Comparison of ENCODE assay signal across 34 cellular contexts in the genomic region with DNA sequence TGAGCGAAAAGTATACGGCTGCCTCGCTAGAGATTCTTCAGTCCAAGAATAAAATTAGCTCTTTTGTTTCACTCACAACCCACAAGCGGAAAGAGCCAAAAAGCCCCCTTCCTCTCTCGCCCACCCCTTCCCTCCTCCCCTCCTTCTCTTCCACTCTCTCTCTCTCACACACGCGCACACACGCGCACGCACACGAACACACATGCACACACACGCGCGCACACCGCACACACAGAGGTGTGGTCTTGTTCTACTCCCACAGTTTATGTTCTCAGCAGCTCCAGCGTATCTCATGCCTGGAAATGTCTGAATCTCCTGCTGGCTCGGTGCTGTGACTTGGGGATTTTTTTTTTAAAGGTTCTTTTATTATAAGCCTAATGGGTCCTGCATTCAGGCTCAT.
A peak's percentile ranks its signal among the peaks of the same experiment; 100 is the strongest.
DNase-seq lines count a peak whose midpoint lies in the region; ATAC-seq lines count a peak whose summit lies in the region.
"Had no signal": no experiment of that assay in that cellular context is flagged by ENCODE, and none has a peak within 500 bp of the region (broad histone marks: within the 10 kb centered on the region; RNA-seq: fewer than 3 reads in every experiment).

No MANE protein-coding gene starts in this region.

- H3K27me3 Mint-ChIP-seq in activated CD4-positive, alpha-beta T cell treated with anti-CD3 and anti-CD28 coated beads, Interleukin-2, amount 10 ng/mL, durations not matched to agents 24 days and 14 days = peaks cover 34% of the 10 kb centered on the region
- no peaks in the 10 kb centered on the region for H3K27me3 Mint-ChIP-seq in activated naive CD8-positive, alpha-beta T cell

- ATAC-seq in GM21381 (IDR thresholded peaks at IDR 0.05; ENCODE audit: unreplicated experiment) (no peak), HG03025 (IDR thresholded peaks at IDR 0.05; ENCODE audit: low FRiP score, unreplicated experiment) (no peak)
- ATAC-seq: foreskin keratinocyte, left cardiac atrium, right cardiac atrium, WTC11 had no signal

- H3K4me3 ChIP-seq in BLaER1 treated with 17β-estradiol and CSF1 and Interleukin-3, amounts not matched to agents 10 nM and 100 nM = peak overlapping the region in 7 of 10 experiments; percentile 5 to 46 (median 21); a peak in 9 of 20 replicates
- H3K4me3 ChIP-seq: esophagus muscularis mucosa, spleen, suprapubic skin had no signal

- peaks cover 12 to 64% (median 56%) of the 10 kb centered on the region in 10 experiments for H3K4me1 ChIP-seq in BLaER1 treated with 17β-estradiol and CSF1 and Interleukin-3, amounts not matched to agents 10 nM and 100 nM
- H3K4me1 ChIP-seq: foreskin keratinocyte, parathyroid adenoma, spleen had no signal

- peaks cover 0 to 12% (median 0%) of the 10 kb centered on the region in 11 experiments; a peak in 5 of 22 replicates for H3K27me3 ChIP-seq in BLaER1 treated with 17β-estradiol and CSF1 and Interleukin-3, amounts not matched to agents 10 nM and 100 nM
- H3K27me3 ChIP-seq: foreskin keratinocyte had no signal

- intact Hi-C loops in activated CD4-positive, alpha-beta T cell treated with anti-CD3 and anti-CD28 coated beads, Interleukin-2, amount 10 ng/mL, durations not matched to agents 24 days and 14 days (cut with micrococcal nuclease) = no loop called here
- intact Hi-C loops in cardiac septum (cut with DNase I) = no loop called here

- H3K9ac ChIP-seq in BLaER1 treated with 17β-estradiol and CSF1 and Interleukin-3, amounts not matched to agents 10 nM and 100 nM = peak overlapping the region in 4 of 11 experiments; percentile 40 to 56 (median 52); a peak in 7 of 22 replicates
- H3K9ac ChIP-seq: parathyroid adenoma had no signal

- no peaks in the 10 kb centered on the region for H3K36me3 Mint-ChIP-seq in activated CD4-positive, alpha-beta T cell treated with anti-CD3 and anti-CD28 coated beads, Interleukin-2, amount 10 ng/mL, durations not matched to agents 24 days and 14 days (ENCODE audit: low read depth)
- H3K36me3 Mint-ChIP-seq in activated naive CD8-positive, alpha-beta T cell = no peaks in the 10 kb centered on the region
- H3K36me3 Mint-ChIP-seq: WTC11 had no signal

- H3K9me3 Mint-ChIP-seq in activated CD4-positive, alpha-beta T cell treated with anti-CD3 and anti-CD28 coated beads, Interleukin-2, amount 10 ng/mL, durations not matched to agents 24 days and 14 days = no peaks in the 10 kb centered on the region
- H3K9me3 Mint-ChIP-seq in activated naive CD8-positive, alpha-beta T cell (ENCODE audit: low read depth) = no peaks in the 10 kb centered on the region
- H3K9me3 Mint-ChIP-seq: neural crest cell, WTC11 had no signal

- H3K9me3 ChIP-seq in BLaER1 treated with 17β-estradiol and CSF1 and Interleukin-3, amounts not matched to agents 10 nM and 100 nM (replicated peaks in 1 of 11) = no peaks in the 10 kb centered on the region
- H3K9me3 ChIP-seq: esophagus muscularis mucosa, spleen, suprapubic skin had no signal

- H3K4me1 Mint-ChIP-seq in activated CD4-positive, alpha-beta T cell treated with anti-CD3 and anti-CD28 coated beads, Interleukin-2, amount 10 ng/mL, durations not matched to agents 24 days and 14 days = peaks cover 21% of the 10 kb centered on the region
- H3K4me1 Mint-ChIP-seq in activated naive CD8-positive, alpha-beta T cell (ENCODE audit: low read depth) = peaks cover 45% of the 10 kb centered on the region

- peak overlapping the region; percentile 63 to 91 (median 85) for H3K4me2 ChIP-seq in BLaER1 treated with 17β-estradiol and CSF1 and Interleukin-3, amounts not matched to agents 10 nM and 100 nM

- no peaks in the 10 kb centered on the region for H3K36me3 ChIP-seq in BLaER1 treated with 17β-estradiol and CSF1 and Interleukin-3, amounts not matched to agents 10 nM and 100 nM
- H3K36me3 ChIP-seq: esophagus muscularis mucosa, spleen, suprapubic skin had no signal

- DNase-seq in activated CD4-positive, alpha-beta T cell treated with anti-CD3 and anti-CD28 coated beads, Interleukin-2, amount 10 ng/mL, durations not matched to agents 24 days and 14 days = no peak
- DNase-seq in activated CD4-positive, alpha-beta T cell treated with anti-CD3 and anti-CD28 coated beads, Interleukin-2, amount 50 U/mL, for 48 hours = no peak
- DNase-seq in left kidney (ENCODE audit: low read depth, low spot score) (peak; percentile 60), cardiac septum (ENCODE audit: low spot score) (no peak)
- DNase-seq: 8988T; activated CD4-positive, alpha-beta T cell treated with anti-CD3 and anti-CD28 coated beads, Interleukin-2, amount 50 U/mL, for 4 hours; activated CD8-positive, alpha-beta memory T cell treated with anti-CD3 and anti-CD28 coated beads, Interleukin-2, amount 50 U/mL, for 48 hours; activated gamma-delta T cell treated with Interleukin-2 at 50 U/mL for 16 hours; aorta; COR-L47; cortex of kidney; foreskin keratinocyte; GF-D8; KBM-7; left cardiac atrium; mammary epithelial cell; NCI-H1417; NCI-H2081; NCI-H2227 treated with DMSO at 0.1 percent for 48 hours; NCI-H69; right cardiac atrium; SIG-M5; spleen; SW 1271; T1000 had no signal

- H3K27ac ChIP-seq in BLaER1 treated with 17β-estradiol and CSF1 and Interleukin-3, amounts not matched to agents 10 nM and 100 nM = peak overlapping the region in 4 of 11 experiments; percentile 54 to 65 (median 62); a peak in 6 of 22 replicates
- H3K27ac ChIP-seq: esophagus muscularis mucosa, foreskin keratinocyte, parathyroid adenoma, spleen, suprapubic skin had no signal

- H3K27ac Mint-ChIP-seq in activated CD4-positive, alpha-beta T cell treated with anti-CD3 and anti-CD28 coated beads, Interleukin-2, amount 10 ng/mL, durations not matched to agents 24 days and 14 days = no peak overlapping the region
- peak overlapping the region; percentile 23 for H3K27ac Mint-ChIP-seq in activated naive CD8-positive, alpha-beta T cell
- H3K27ac Mint-ChIP-seq: WTC11 had no signal

- no peaks in the 10 kb centered on the region for H4K20me1 ChIP-seq in BLaER1 treated with 17β-estradiol and CSF1 and Interleukin-3, amounts not matched to agents 10 nM and 100 nM

- H3K4me3 Mint-ChIP-seq in activated CD4-positive, alpha-beta T cell treated with anti-CD3 and anti-CD28 coated beads, Interleukin-2, amount 10 ng/mL, durations not matched to agents 24 days and 14 days = peak overlapping the region; percentile 13
- H3K4me3 Mint-ChIP-seq in activated naive CD8-positive, alpha-beta T cell = peak overlapping the region; percentile 80
- H3K4me3 Mint-ChIP-seq: neural crest cell, WTC11 had no signal
